In genomic region chr18:59141294-59142068, GRCh38 we compare ENCODE assay signal across 9 cellular contexts. TPM values are rescaled to one million over a fixed set of nuclear protein-coding genes. Genes with fewer than 3 reads are reported as not detected.
DNase-seq lines count a peak whose midpoint lies in the region; ATAC-seq and TF ChIP-seq lines count a peak whose summit lies in the region.
"Had no signal": no experiment of that assay in that cellular context is flagged by ENCODE, and none has a peak within 500 bp of the region (broad histone marks: within the 10 kb centered on the region; RNA-seq: fewer than 3 reads in every experiment).

No MANE protein-coding gene starts in this region.

- POLR2A ChIA-PET in activated naive CD8-positive, alpha-beta T cell treated with anti-CD3 and anti-CD28 coated beads, Interleukin-2, amount 10 ng/mL, durations not matched to agents 7 days and 5 days (lab: Charles Lee) = no interaction called here

- H3K36me3 ChIP-seq in neural progenitor cell = no peaks in the 10 kb centered on the region
- H3K36me3 ChIP-seq: neutrophil had no signal

- H3K27me3 Mint-ChIP-seq in activated naive CD8-positive, alpha-beta T cell treated with anti-CD3 and anti-CD28 coated beads, Interleukin-2, amount 10 ng/mL, durations not matched to agents 7 days and 5 days = peaks cover 4% of the 10 kb centered on the region
- peaks cover 7% of the 10 kb centered on the region for H3K27me3 Mint-ChIP-seq in neural progenitor cell (ENCODE audit: insufficient read depth, low read depth)

- H3K36me3 Mint-ChIP-seq in activated naive CD8-positive, alpha-beta T cell treated with anti-CD3 and anti-CD28 coated beads, Interleukin-2, amount 10 ng/mL, durations not matched to agents 7 days and 5 days = peaks cover 2% of the 10 kb centered on the region
- no peaks in the 10 kb centered on the region for H3K36me3 Mint-ChIP-seq in neural progenitor cell

- peak overlapping the region; percentile 88 for H3K4me2 ChIP-seq in neural progenitor cell

- H3K9me3 ChIP-seq in neural progenitor cell (ENCODE audit: low read depth) = no peaks in the 10 kb centered on the region
- H3K9me3 ChIP-seq: neutrophil had no signal

- H4K20me1 ChIP-seq in neural progenitor cell (ENCODE audit: low read depth) = peaks cover 10% of the 10 kb centered on the region

- H3K4me1 ChIP-seq in neural progenitor cell = peaks cover 14% of the 10 kb centered on the region

- H2AFZ ChIP-seq in neural progenitor cell (replicated peaks) = no peak overlapping the region

- H3K27ac Mint-ChIP-seq in activated naive CD8-positive, alpha-beta T cell treated with anti-CD3 and anti-CD28 coated beads, Interleukin-2, amount 10 ng/mL, durations not matched to agents 7 days and 5 days = no peak overlapping the region
- H3K27ac Mint-ChIP-seq in neural progenitor cell = no peak overlapping the region

- H3K4me3 Mint-ChIP-seq in activated naive CD8-positive, alpha-beta T cell treated with anti-CD3 and anti-CD28 coated beads, Interleukin-2, amount 10 ng/mL, durations not matched to agents 7 days and 5 days = peak overlapping the region; percentile 91
- H3K4me3 Mint-ChIP-seq in neural progenitor cell = peak overlapping the region; percentile 95

- H3F3A ChIP-seq in neural progenitor cell (ENCODE audit: low read depth) = no peaks in the 10 kb centered on the region

- H3K27ac ChIP-seq in neural progenitor cell = no peak overlapping the region
- H3K27ac ChIP-seq: neutrophil had no signal

- peaks cover 38% of the 10 kb centered on the region for H3K79me2 ChIP-seq in neural progenitor cell (ENCODE audit: low read depth)

- H3K4me3 ChIP-seq in neural progenitor cell = peak overlapping the region; percentile 74

- H3K4me1 Mint-ChIP-seq in activated naive CD8-positive, alpha-beta T cell treated with anti-CD3 and anti-CD28 coated beads, Interleukin-2, amount 10 ng/mL, durations not matched to agents 7 days and 5 days = peaks cover 31% of the 10 kb centered on the region
- peaks cover 22% of the 10 kb centered on the region for H3K4me1 Mint-ChIP-seq in neural progenitor cell

- ATAC-seq in activated naive CD8-positive, alpha-beta T cell treated with anti-CD3 and anti-CD28 coated beads, Interleukin-2, amount 10 ng/mL, durations not matched to agents 7 days and 5 days (ENCODE audit: low read depth) = no peak
- ATAC-seq in HG02885 (IDR thresholded peaks at IDR 0.05; ENCODE audit: poor library complexity, unreplicated experiment) = no peak
- no peak for ATAC-seq in HG02884 (IDR thresholded peaks at IDR 0.05; ENCODE audit: unreplicated experiment)

- TF ChIP-seq CTCF in GM10266 (IDR thresholded peaks at IDR 0.05; ENCODE audit: control insufficient read depth, insufficient read depth, low read depth, missing control alignments) (no peak), neural progenitor cell (IDR thresholded peaks at IDR 0.05) (no peak)

- H3K9ac ChIP-seq in neural progenitor cell = no peak overlapping the region

- H3K9me3 Mint-ChIP-seq in activated naive CD8-positive, alpha-beta T cell treated with anti-CD3 and anti-CD28 coated beads, Interleukin-2, amount 10 ng/mL, durations not matched to agents 7 days and 5 days = peaks cover 2% of the 10 kb centered on the region
- H3K9me3 Mint-ChIP-seq in neural progenitor cell = no peaks in the 10 kb centered on the region

- DNase-seq in GM10266 (ENCODE audit: extremely low spot score) (peak; percentile 15), NCI-H2081 treated with DMSO at 0.1 percent for 48 hours (lab: John Stamatoyannopoulos, UW) (peak; percentile 63), neural progenitor cell (ENCODE audit: low spot score) (no peak), AML-193 (lab: John Stamatoyannopoulos, UW) (no peak), D341Med (ENCODE audit: low spot score) (no peak)
- DNase-seq in activated naive CD8-positive, alpha-beta T cell treated with anti-CD3 and anti-CD28 coated beads, Interleukin-2, amount 10 ng/mL, durations not matched to agents 7 days and 5 days = no peak

- peaks cover 17% of the 10 kb centered on the region for H3K27me3 ChIP-seq in neural progenitor cell

RNA-seq across cellular contexts. Expression of gene SEC11C, which starts 1.8 kb away (rescaled TPM):
- 10 to 100 TPM; 38.4 to 39.9 TPM for total RNA-seq in activated naive CD8-positive, alpha-beta T cell treated with anti-CD3 and anti-CD28 coated beads, Interleukin-2, amount 10 ng/mL, durations not matched to agents 7 days and 5 days
- total RNA-seq in neural progenitor cell (ENCODE audit: low replicate concordance) = 26.7 and 53.4 TPM in 2 replicates

Comparison
In these comparisons a context has a peak if more than half of its experiments do, and no peak if none do; other contexts are left out.
1. DNase-seq: peak in GM10266 (single experiment) and NCI-H2081 treated with DMSO at 0.1 percent for 48 hours (single experiment); none in activated naive CD8-positive, alpha-beta T cell treated with anti-CD3 and anti-CD28 coated beads, Interleukin-2, amount 10 ng/mL, durations not matched to agents 7 days and 5 days (single experiment), neural progenitor cell (single experiment), AML-193 (0 of 2) and D341Med (single experiment).